Comparison of ENCODE assay signal across 2 cellular contexts in the genomic region with DNA sequence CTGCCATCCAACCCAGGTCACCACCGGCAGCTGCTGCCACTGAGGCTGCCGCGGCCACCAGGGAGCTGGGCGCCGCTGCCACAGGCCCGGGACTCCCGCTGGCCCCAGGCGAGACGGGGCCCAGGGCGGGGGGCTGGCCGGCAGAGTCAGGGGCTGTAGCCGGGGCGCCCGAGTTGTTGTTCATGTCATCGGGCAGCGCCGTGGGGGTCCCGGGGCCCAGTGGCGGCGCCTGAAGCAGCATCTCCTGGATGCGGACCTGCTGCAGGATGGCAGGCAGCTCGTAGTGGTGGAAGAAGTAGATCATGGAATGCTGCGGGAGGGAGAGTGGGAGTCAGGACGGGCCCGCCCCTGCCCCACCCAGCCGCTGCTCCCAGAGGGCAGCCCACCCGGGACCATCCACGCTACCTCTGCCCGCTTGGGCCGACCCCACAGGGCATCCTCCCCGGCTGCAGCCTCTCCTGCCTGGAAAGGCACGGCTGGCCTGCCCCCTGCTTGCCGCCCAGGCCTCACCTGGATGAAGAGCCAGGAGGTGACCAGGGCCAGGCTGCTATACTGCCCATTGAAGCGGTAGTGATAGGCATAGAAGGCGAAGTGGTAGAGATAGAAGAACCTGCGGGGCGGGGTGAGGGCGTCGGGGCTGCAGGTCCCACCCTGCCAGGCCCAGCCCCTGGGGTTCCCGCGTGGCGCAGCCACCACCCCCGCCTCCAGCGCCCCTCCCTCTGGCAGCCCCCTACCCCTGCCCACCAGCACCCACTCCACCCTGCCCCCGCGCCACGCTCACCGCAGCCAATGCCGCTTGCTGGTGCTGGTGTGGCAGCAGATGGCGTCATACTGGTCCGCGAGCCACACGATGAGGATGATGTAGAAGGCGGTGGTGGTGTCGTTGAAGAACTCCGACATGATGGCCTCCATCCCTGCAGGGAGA.
TF ChIP-seq lines count a peak whose summit lies in the region.

No MANE protein-coding gene starts in this region.

TF ChIP-seq in HEK293, 187 proteins besides CTCF, POLR2A, EP300 and RAD21:
- TF ChIP-seq KLF1 (tag by site-specific recombination; IDR thresholded peaks at IDR 0.05) (peak; percentile 88), ZFP69B (tag by site-specific recombination; IDR thresholded peaks at IDR 0.05) (peak; percentile 48; the same call in 1 of the 2 replicates), KLF8 (tag by site-specific recombination; IDR thresholded peaks at IDR 0.05) (peak; percentile 84), BCL11A (tag by site-specific recombination; IDR thresholded peaks at IDR 0.05; ENCODE audit: low read depth) (peak; percentile 76; the same call in 1 of the 2 replicates), ZNF140 (tag by site-specific recombination; IDR thresholded peaks at IDR 0.05) (no peak)
- TF ChIP-seq, protein P1, sequence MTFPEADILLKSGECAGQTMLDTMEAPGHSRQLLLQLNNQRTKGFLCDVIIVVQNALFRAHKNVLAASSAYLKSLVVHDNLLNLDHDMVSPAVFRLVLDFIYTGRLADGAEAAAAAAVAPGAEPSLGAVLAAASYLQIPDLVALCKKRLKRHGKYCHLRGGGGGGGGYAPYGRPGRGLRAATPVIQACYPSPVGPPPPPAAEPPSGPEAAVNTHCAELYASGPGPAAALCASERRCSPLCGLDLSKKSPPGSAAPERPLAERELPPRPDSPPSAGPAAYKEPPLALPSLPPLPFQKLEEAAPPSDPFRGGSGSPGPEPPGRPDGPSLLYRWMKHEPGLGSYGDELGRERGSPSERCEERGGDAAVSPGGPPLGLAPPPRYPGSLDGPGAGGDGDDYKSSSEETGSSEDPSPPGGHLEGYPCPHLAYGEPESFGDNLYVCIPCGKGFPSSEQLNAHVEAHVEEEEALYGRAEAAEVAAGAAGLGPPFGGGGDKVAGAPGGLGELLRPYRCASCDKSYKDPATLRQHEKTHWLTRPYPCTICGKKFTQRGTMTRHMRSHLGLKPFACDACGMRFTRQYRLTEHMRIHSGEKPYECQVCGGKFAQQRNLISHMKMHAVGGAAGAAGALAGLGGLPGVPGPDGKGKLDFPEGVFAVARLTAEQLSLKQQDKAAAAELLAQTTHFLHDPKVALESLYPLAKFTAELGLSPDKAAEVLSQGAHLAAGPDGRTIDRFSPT (tag by site-specific recombination; IDR thresholded peaks at IDR 0.05) = peak; percentile 80

TF ChIP-seq in GM12878, 131 proteins besides CTCF, POLR2A, EP300 and RAD21:
- TF ChIP-seq SUZ12 (IDR thresholded peaks at IDR 0.05; ENCODE audit: unreplicated experiment) = no peak
